Comparison of ENCODE assay signal across 21 cellular contexts in the genomic region with DNA sequence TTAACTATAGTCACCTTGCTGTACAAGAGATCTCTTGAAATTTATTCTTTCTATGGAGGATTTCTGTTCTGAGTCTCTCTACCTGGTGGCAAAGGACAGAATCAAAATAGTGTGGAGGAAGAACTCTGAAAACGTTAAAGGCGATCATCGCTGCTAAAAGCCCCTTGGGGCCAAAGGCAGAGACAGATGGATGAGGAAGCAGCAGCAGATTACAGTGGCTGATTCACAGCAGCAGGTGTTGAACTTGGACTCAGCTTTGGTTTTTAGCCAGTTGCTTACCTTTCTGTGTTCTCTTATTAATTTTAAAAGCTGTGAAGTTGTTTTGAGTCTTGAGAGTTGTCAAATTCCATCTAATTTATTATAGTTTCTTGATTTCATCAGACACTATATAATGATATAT.
"Had no signal": no experiment of that assay in that cellular context is flagged by ENCODE, and none has a peak within 500 bp of the region (broad histone marks: within the 10 kb centered on the region; RNA-seq: fewer than 3 reads in every experiment).

No MANE protein-coding gene starts in this region.

- DNase-seq: activated CD4-positive, alpha-beta T cell treated with anti-CD3 and anti-CD28 coated beads for 4 hours; activated CD8-positive, alpha-beta memory T cell treated with anti-CD3 and anti-CD28 coated beads, Interleukin-2, amount 50 U/mL, for 48 hours; activated CD8-positive, alpha-beta T cell treated with anti-CD3 and anti-CD28 coated beads for 36 hours; activated T-cell treated with anti-CD3 and anti-CD28 coated beads, Interleukin-2, amount 50 U/mL, for 1 hour; amniotic stem cell; body of pancreas; central memory CD4-positive, alpha-beta T cell; cortex of kidney; Karpas-422; NCI-H1105 treated with DMSO at 0.1 percent for 48 hours; NCI-H1436 treated with DMSO at 0.1 percent for 48 hours; NCI-H187; NCI-H2081; NCI-H2227 treated with DMSO at 0.1 percent for 48 hours; NCI-H446 treated with DMSO at 0.1 percent for 48 hours; OCI-M1; RPMI8226; SK-N-SH; T-helper 1 cell had no signal

- ATAC-seq: activated CD8-positive, alpha-beta T cell treated with anti-CD3 and anti-CD28 coated beads for 36 hours; body of pancreas; Panc1; Right ventricle myocardium inferior had no signal
